9 cellular contexts compared by ENCODE assay signal in genomic region chr1:195082183-195082582, GRCh38.
"Had no signal": no experiment of that assay in that cellular context is flagged by ENCODE, and none has a peak within 500 bp of the region (broad histone marks: within the 10 kb centered on the region; RNA-seq: fewer than 3 reads in every experiment).

No MANE protein-coding gene starts in this region.

- H3K27me3 ChIP-seq: neural progenitor cell had no signal

- H3K36me3 ChIP-seq: neural progenitor cell had no signal

- H3K4me1 ChIP-seq: neural progenitor cell, parathyroid adenoma had no signal

- H3K4me3 ChIP-seq: neural progenitor cell had no signal

- H3K27ac ChIP-seq: neural progenitor cell, parathyroid adenoma had no signal

- DNase-seq: activated CD8-positive, alpha-beta memory T cell treated with anti-CD3 and anti-CD28 coated beads, Interleukin-2, amount 10 ng/mL, durations not matched to agents 7 days and 5 days; activated effector memory CD4-positive, alpha-beta T cell treated with Interleukin-2 at 50 U/mL for 16 hours; activated T-cell treated with anti-CD3 and anti-CD28 coated beads, Interleukin-2, amount 50 U/mL, for 24 hours; hippocampal formation; kidney glomerular epithelial cell; stimulated activated CD4-positive, alpha-beta T cell treated with anti-CD3 and anti-CD28 coated beads, Interleukin-4, amount 100 ng/mL, for 4 hours had no signal

- ATAC-seq: activated CD4-positive, CD25-positive, alpha-beta regulatory T cell treated with anti-CD3 and anti-CD28 coated beads, Interleukin-2, amount 50 U/mL, for 24 hours; activated CD8-positive, alpha-beta memory T cell treated with anti-CD3 and anti-CD28 coated beads, Interleukin-2, amount 10 ng/mL, durations not matched to agents 7 days and 5 days had no signal
